Comparison of ENCODE assay signal across 31 cellular contexts in genomic region chr20:46933150-46933549, GRCh38. TPM values are rescaled to one million over a fixed set of nuclear protein-coding genes. Genes with fewer than 3 reads are reported as not detected.
"Had no signal": no experiment of that assay in that cellular context is flagged by ENCODE, and none has a peak within 500 bp of the region (broad histone marks: within the 10 kb centered on the region; RNA-seq: fewer than 3 reads in every experiment).

No MANE protein-coding gene starts in this region.

- H3K4me3 ChIP-seq: coronary artery, esophagus muscularis mucosa, gastroesophageal sphincter, heart right ventricle, left lung, neural progenitor cell, prostate gland, right atrium auricular region, testis, tibial artery had no signal

- DNase-seq: dermis blood vessel endothelial cell; effector memory CD4-positive, alpha-beta T cell; foreskin keratinocyte; heart right ventricle; hippocampal formation; left cardiac atrium; left lung; mesendoderm; midbrain; naive thymus-derived CD4-positive, alpha-beta T cell; nucleus accumbens; stimulated activated CD4-positive, alpha-beta T cell treated with anti-CD3 and anti-CD28 coated beads, Interleukin-4, amount 100 ng/mL, for 4 hours; stimulated activated naive CD8-positive, alpha-beta T cell treated with anti-CD3 and anti-CD28 coated beads, Interleukin-15, Interleukin-2, amounts not matched to agents 100 U/mL and 50 U/mL, for 24 hours; substantia nigra; testis; tibial artery had no signal

- H3K4me1 ChIP-seq: foreskin keratinocyte, left lung had no signal

- H3K27ac Mint-ChIP-seq: naive thymus-derived CD4-positive, alpha-beta T cell; stimulated activated memory B cell treated with anti-CD40 and anti-IgM and Interleukin-4, amounts not matched to agents 10 μg/mL and 1 μg/mL and 100 μg/mL, for 72 hours; type B pancreatic cell had no signal

- H3K36me3 Mint-ChIP-seq: naive thymus-derived CD4-positive, alpha-beta T cell; neural progenitor cell; stimulated activated memory B cell treated with anti-CD40 and anti-IgM and Interleukin-4, amounts not matched to agents 10 μg/mL and 1 μg/mL and 100 μg/mL, for 72 hours; type B pancreatic cell had no signal

- H3K4me3 Mint-ChIP-seq: naive thymus-derived CD4-positive, alpha-beta T cell; nephron; neural progenitor cell; stimulated activated memory B cell treated with anti-CD40 and anti-IgM and Interleukin-4, amounts not matched to agents 10 μg/mL and 1 μg/mL and 100 μg/mL, for 72 hours; type B pancreatic cell had no signal

- ATAC-seq: foreskin keratinocyte; gastroesophageal sphincter; heart right ventricle; left cardiac atrium; left lung; naive thymus-derived CD4-positive, alpha-beta T cell; sciatic nerve; stimulated activated memory B cell treated with anti-CD40 and anti-IgM and Interleukin-4, amounts not matched to agents 10 μg/mL and 1 μg/mL and 100 μg/mL, for 72 hours; stimulated activated naive CD8-positive, alpha-beta T cell treated with anti-CD3 and anti-CD28 coated beads, Interleukin-15, Interleukin-2, amounts not matched to agents 100 U/mL and 50 U/mL, for 24 hours had no signal

- H3K27me3 ChIP-seq: esophagus muscularis mucosa, neural progenitor cell, right atrium auricular region, testis had no signal

- H3K4me1 Mint-ChIP-seq: stimulated activated memory B cell treated with anti-CD40 and anti-IgM and Interleukin-4, amounts not matched to agents 10 μg/mL and 1 μg/mL and 100 μg/mL, for 72 hours had no signal

- H3K9me3 Mint-ChIP-seq: nephron; neural progenitor cell; stimulated activated memory B cell treated with anti-CD40 and anti-IgM and Interleukin-4, amounts not matched to agents 10 μg/mL and 1 μg/mL and 100 μg/mL, for 72 hours; type B pancreatic cell had no signal

- H3K36me3 ChIP-seq: esophagus muscularis mucosa, gastroesophageal sphincter, heart right ventricle, left lung, neural progenitor cell, prostate gland, right atrium auricular region, tibial artery had no signal

- H3K9me3 ChIP-seq: esophagus muscularis mucosa, gastroesophageal sphincter, heart right ventricle, left lung, prostate gland, right atrium auricular region, testis, tibial artery had no signal

RNA-seq across cellular contexts. Expression of gene EYA2, which starts 38.5 kb away (rescaled TPM):
- total RNA-seq: dermis blood vessel endothelial cell, endothelial cell of umbilical vein, epithelial cell of proximal tubule, foreskin keratinocyte, kidney epithelial cell, lung microvascular endothelial cell, osteocyte had no signal
